21 cellular contexts compared by ENCODE assay signal in the genomic region with DNA sequence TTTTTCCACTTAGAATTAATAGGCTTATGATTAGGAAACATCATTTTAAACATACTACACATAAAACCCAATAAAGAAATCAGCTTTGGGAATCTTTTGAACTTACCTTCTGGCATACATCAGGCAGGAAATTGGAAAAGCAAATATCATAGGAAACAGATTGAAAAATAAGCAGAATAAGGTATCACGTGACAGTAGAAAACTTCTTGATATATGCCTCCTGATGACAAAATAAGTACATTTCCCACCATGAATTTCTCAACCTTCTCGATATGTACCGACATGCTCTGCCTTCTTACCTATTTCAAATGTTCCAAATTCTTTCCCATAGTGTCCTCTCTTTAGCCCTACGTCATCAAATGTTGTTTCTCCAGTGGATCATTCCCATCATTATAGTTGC.
"Had no signal": no experiment of that assay in that cellular context is flagged by ENCODE, and none has a peak within 500 bp of the region (broad histone marks: within the 10 kb centered on the region; RNA-seq: fewer than 3 reads in every experiment).

No MANE protein-coding gene starts in this region.

- FAIRE-seq: endothelial cell of umbilical vein, islet of Langerhans, keratinocyte had no signal

- H3K27ac ChIP-seq: colonic mucosa, esophagus muscularis mucosa, gastrocnemius medialis, heart right ventricle, left lung, lower lobe of right lung had no signal

- H3K9me3 ChIP-seq: colonic mucosa, gastrocnemius medialis, lower lobe of right lung had no signal

- DNase-seq: colonic mucosa; cortex of kidney; effector CD8-positive, alpha-beta T cell; effector memory CD8-positive, alpha-beta T cell; foreskin melanocyte; gastrocnemius medialis; glutamatergic neuron; head of caudate nucleus; heart right ventricle; hippocampal formation; left cardiac atrium; left lung; left ventricle myocardium superior; lower lobe of right lung; mesenchymal stem cell; mucosa of descending colon; naive B cell had no signal

- H3K27me3 ChIP-seq: colonic mucosa, esophagus muscularis mucosa, gastrocnemius medialis, heart right ventricle, left lung had no signal

- H3K4me1 ChIP-seq: colonic mucosa, esophagus muscularis mucosa, gastrocnemius medialis, lower lobe of right lung had no signal

- ATAC-seq: effector memory CD8-positive, alpha-beta T cell; gastrocnemius medialis; heart right ventricle; left cardiac atrium; left lung; left ventricle myocardium superior; lower lobe of right lung; mucosa of descending colon had no signal

- H3K4me3 ChIP-seq: colonic mucosa, esophagus muscularis mucosa, gastrocnemius medialis, heart right ventricle, left lung, lower lobe of right lung, mucosa of descending colon had no signal

- H3K36me3 ChIP-seq: colonic mucosa, esophagus muscularis mucosa, gastrocnemius medialis, heart right ventricle, left lung, lower lobe of right lung had no signal
